ENCODE assay signal across 26 cellular contexts in the genomic region with DNA sequence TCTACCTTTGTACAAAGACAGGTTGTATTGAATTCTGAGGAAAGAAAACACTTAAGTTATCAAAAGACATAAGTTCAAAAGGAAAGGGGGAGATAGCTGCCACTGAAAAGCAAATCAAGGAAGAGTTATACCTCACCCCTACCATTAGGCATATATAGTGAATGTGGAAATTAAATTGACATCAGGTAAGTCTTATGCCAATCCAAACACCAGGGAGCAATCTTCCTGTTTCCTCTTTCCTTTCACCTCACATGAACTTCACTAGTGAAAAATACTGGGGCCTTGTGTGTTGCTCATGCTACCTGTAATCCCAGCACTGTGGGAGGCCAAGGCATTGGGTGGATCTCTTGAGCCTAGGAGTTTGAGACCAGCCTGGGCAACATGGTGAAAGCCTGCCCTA. TPM values are rescaled to one million over a fixed set of nuclear protein-coding genes. Genes with fewer than 3 reads are reported as not detected.
A peak's percentile ranks its signal among the peaks of the same experiment; 100 is the strongest.
DNase-seq lines count a peak whose midpoint lies in the region; ATAC-seq, FAIRE-seq and TF ChIP-seq lines count a peak whose summit lies in the region.
"Had no signal": no experiment of that assay in that cellular context is flagged by ENCODE, and none has a peak within 500 bp of the region (broad histone marks: within the 10 kb centered on the region; RNA-seq: fewer than 3 reads in every experiment).

No MANE protein-coding gene starts in this region.

- POLR2A ChIA-PET in activated CD4-positive, alpha-beta T cell treated with anti-CD3 and anti-CD28 coated beads for 36 hours (lab: Charles Lee) = no interaction called here

- no peak overlapping the region for H3K4me3 Mint-ChIP-seq in astrocyte (ENCODE audit: unreplicated experiment)
- no peak overlapping the region for H3K4me3 Mint-ChIP-seq in activated CD4-positive, alpha-beta T cell treated with anti-CD3 and anti-CD28 coated beads for 36 hours
- H3K4me3 Mint-ChIP-seq: CD4-positive, alpha-beta memory T cell; HFFc6 had no signal

- no peaks in the 10 kb centered on the region for H3K27me3 ChIP-seq in astrocyte (ENCODE audit: insufficient read depth, low read length)
- H3K27me3 ChIP-seq in stomach = no peaks in the 10 kb centered on the region
- H3K27me3 ChIP-seq: BE2C; BLaER1 treated with 17β-estradiol and CSF1 and Interleukin-3, amounts not matched to agents 10 nM and 100 nM had no signal

- H3K4me1 ChIP-seq in astrocyte (ENCODE audit: insufficient read depth, low read length) (no peaks in the 10 kb centered on the region), stomach (peaks cover 0 to 7% (median 0%) of the 10 kb centered on the region in 4 donors)
- H3K4me1 ChIP-seq: BE2C, HAP-1 had no signal

- H3K4me2 ChIP-seq in astrocyte (ENCODE audit: low read length) = no peak overlapping the region
- H3K4me2 ChIP-seq: A549; BLaER1 treated with 17β-estradiol and CSF1 and Interleukin-3, amounts not matched to agents 10 nM and 100 nM had no signal

- DNase-seq in LNCaP clone FGC (ENCODE audit: low read depth) (peak; percentile 54), astrocyte (ENCODE audit: low read depth) (no peak), epithelial cell of esophagus (ENCODE audit: low read depth) (peak; percentile 40), stomach (no peak), caudate nucleus (lab: John Stamatoyannopoulos, UW) (no peak), coronary artery (ENCODE audit: low spot score) (no peak)
- DNase-seq in activated CD4-positive, alpha-beta T cell treated with anti-CD3 and anti-CD28 coated beads for 36 hours = no peak
- DNase-seq: 8988T; ACHN; AML-193; BE2C; Calu3; CD4-positive, alpha-beta memory T cell; COR-L47; DMS53; DMS79 treated with DMSO at 0.1 percent for 48 hours; GF-D8; GOT3; HFFc6 had no signal

- no peaks in the 10 kb centered on the region for H3K27me3 Mint-ChIP-seq in astrocyte (ENCODE audit: low read depth, unreplicated experiment)
- H3K27me3 Mint-ChIP-seq in activated CD4-positive, alpha-beta T cell treated with anti-CD3 and anti-CD28 coated beads for 36 hours = peaks cover 10% of the 10 kb centered on the region

- H3K4me3 ChIP-seq in LNCaP clone FGC (ENCODE audit: low read depth, low read length) (no peak overlapping the region), astrocyte (ENCODE audit: insufficient read depth, low read depth, low read length) (no peak overlapping the region), epithelial cell of esophagus (ENCODE audit: low read length) (no peak overlapping the region), stomach (no peak overlapping the region), coronary artery (no peak overlapping the region)
- H3K4me3 ChIP-seq: A549; BLaER1 treated with 17β-estradiol and CSF1 and Interleukin-3, amounts not matched to agents 10 nM and 100 nM; HAP-1 had no signal

- H3K27ac Mint-ChIP-seq in astrocyte (ENCODE audit: unreplicated experiment) = peak overlapping the region; percentile 30
- no peak overlapping the region for H3K27ac Mint-ChIP-seq in activated CD4-positive, alpha-beta T cell treated with anti-CD3 and anti-CD28 coated beads for 36 hours
- H3K27ac Mint-ChIP-seq: CD4-positive, alpha-beta memory T cell; HFFc6 had no signal

- no peaks in the 10 kb centered on the region for H3K36me3 Mint-ChIP-seq in astrocyte (ENCODE audit: low read depth, unreplicated experiment)
- no peaks in the 10 kb centered on the region for H3K36me3 Mint-ChIP-seq in activated CD4-positive, alpha-beta T cell treated with anti-CD3 and anti-CD28 coated beads for 36 hours (ENCODE audit: low read depth)
- H3K36me3 Mint-ChIP-seq: CD4-positive, alpha-beta memory T cell had no signal

- intact Hi-C loops in stomach (cut with DNase I; ENCODE audit: low total_unique reads) = no loop called here
- intact Hi-C loops in activated CD4-positive, alpha-beta T cell treated with anti-CD3 and anti-CD28 coated beads for 36 hours (cut with DNase I, micrococcal nuclease) = no loop called here

- peaks cover 14% of the 10 kb centered on the region for H3K4me1 Mint-ChIP-seq in astrocyte (ENCODE audit: low read depth, unreplicated experiment)
- peaks cover 8% of the 10 kb centered on the region for H3K4me1 Mint-ChIP-seq in activated CD4-positive, alpha-beta T cell treated with anti-CD3 and anti-CD28 coated beads for 36 hours

- H3K9me3 Mint-ChIP-seq in astrocyte (ENCODE audit: unreplicated experiment) = no peaks in the 10 kb centered on the region
- no peaks in the 10 kb centered on the region for H3K9me3 Mint-ChIP-seq in activated CD4-positive, alpha-beta T cell treated with anti-CD3 and anti-CD28 coated beads for 36 hours (ENCODE audit: low read depth)
- H3K9me3 Mint-ChIP-seq: CD4-positive, alpha-beta memory T cell; HFFc6 had no signal

- no peak for TF ChIP-seq EP300 in stomach (IDR thresholded peaks at IDR 0.05)

- H4K20me1 ChIP-seq in astrocyte (ENCODE audit: insufficient read depth, low read length) = no peaks in the 10 kb centered on the region
- H4K20me1 ChIP-seq: BLaER1 treated with 17β-estradiol and CSF1 and Interleukin-3, amounts not matched to agents 10 nM and 100 nM had no signal

- H2AFZ ChIP-seq in astrocyte (ENCODE audit: low read depth, low read length) = no peak overlapping the region

- H3K27ac ChIP-seq in astrocyte (ENCODE audit: low read depth, low read length) (no peak overlapping the region), stomach (peak overlapping the region in 4 of 5 donors; percentile 2 to 64 (median 44)), caudate nucleus (ENCODE audit: low read depth, low read length) (no peak overlapping the region), coronary artery (no peak overlapping the region)
- H3K27ac ChIP-seq: A549; BLaER1 treated with 17β-estradiol and CSF1 and Interleukin-3, amounts not matched to agents 10 nM and 100 nM had no signal

- H3K36me3 ChIP-seq in astrocyte (ENCODE audit: insufficient read depth, low read length) (no peaks in the 10 kb centered on the region), stomach (no peaks in the 10 kb centered on the region)
- H3K36me3 ChIP-seq: BE2C; BLaER1 treated with 17β-estradiol and CSF1 and Interleukin-3, amounts not matched to agents 10 nM and 100 nM; HAP-1 had no signal

- CTCF ChIA-PET in activated CD4-positive, alpha-beta T cell treated with anti-CD3 and anti-CD28 coated beads for 36 hours (lab: Charles Lee) = interaction anchor here (1.3 kb wide), 2 partner anchors 19 to 50 kb away, joined by 3 read pairs; no protein-coding TSS in a partner anchor

- no peak for ATAC-seq in activated CD4-positive, alpha-beta T cell treated with anti-CD3 and anti-CD28 coated beads for 36 hours
- ATAC-seq: A549 had no signal

- no peaks in the 10 kb centered on the region for H3K79me2 ChIP-seq in astrocyte (ENCODE audit: insufficient read depth, low read length)

- FAIRE-seq in astrocyte (lab: Jason Lieb, UNC) = no peak
- FAIRE-seq: A549, GM12891, GM18507, H54 had no signal

- TF ChIP-seq CTCF in LNCaP clone FGC (IDR thresholded peaks at IDR 0.05; ENCODE audit: control insufficient read depth, extremely low read depth, insufficient read depth) (no peak), astrocyte (IDR thresholded peaks at IDR 0.05; ENCODE audit: insufficient read depth, low read depth, low read length) (no peak), epithelial cell of esophagus (IDR thresholded peaks at IDR 0.05; ENCODE audit: insufficient read depth, low read depth, low read length, missing control alignments) (no peak), stomach (IDR thresholded peaks at IDR 0.05) (no peak), coronary artery (IDR thresholded peaks at IDR 0.05) (no peak)

- H3K9me3 ChIP-seq in astrocyte (ENCODE audit: insufficient read depth, low read depth, low read length) (no peaks in the 10 kb centered on the region), stomach (no peaks in the 10 kb centered on the region)
- H3K9me3 ChIP-seq: A549; BE2C; BLaER1 treated with 17β-estradiol and CSF1 and Interleukin-3, amounts not matched to agents 10 nM and 100 nM; HAP-1 had no signal

- no peak overlapping the region for H3K9ac ChIP-seq in astrocyte (ENCODE audit: low read length)
- H3K9ac ChIP-seq: BLaER1 treated with 17β-estradiol and CSF1 and Interleukin-3, amounts not matched to agents 10 nM and 100 nM had no signal

- TF ChIP-seq POLR2A in stomach (IDR thresholded peaks at IDR 0.05) = no peak

RNA-seq across cellular contexts. Expression of a gene that starts 10.9 kb away (rescaled TPM):
- total RNA-seq in astrocyte (not detected in 2 replicates), stomach (1 to 10 TPM in 1 of 5 donors, not detected in 4; 2.3 TPM)
- 1 to 10 TPM in 1 of 3 donors, under 1 TPM in 1, not detected in 1; 0.25 to 3.5 TPM for polyA plus RNA-seq in stomach
- total RNA-seq in activated CD4-positive, alpha-beta T cell treated with anti-CD3 and anti-CD28 coated beads for 36 hours = not detected
- total RNA-seq: CD4-positive, alpha-beta memory T cell; G401 had no signal

Comparison
In these comparisons a context has a peak if more than half of its experiments do, and no peak if none do; other contexts are left out.
1. DNase-seq: peak in LNCaP clone FGC (single experiment) and epithelial cell of esophagus (single experiment); none in astrocyte (single experiment), stomach (single experiment), caudate nucleus (0 of 61), activated CD4-positive, alpha-beta T cell treated with anti-CD3 and anti-CD28 coated beads for 36 hours (single experiment) and coronary artery (single experiment).
2. H3K27ac ChIP-seq: peak in stomach (4 of 5); none in astrocyte (single experiment), caudate nucleus (single experiment) and coronary artery (0 of 2).